18 cellular contexts compared by ENCODE assay signal in the genomic region with DNA sequence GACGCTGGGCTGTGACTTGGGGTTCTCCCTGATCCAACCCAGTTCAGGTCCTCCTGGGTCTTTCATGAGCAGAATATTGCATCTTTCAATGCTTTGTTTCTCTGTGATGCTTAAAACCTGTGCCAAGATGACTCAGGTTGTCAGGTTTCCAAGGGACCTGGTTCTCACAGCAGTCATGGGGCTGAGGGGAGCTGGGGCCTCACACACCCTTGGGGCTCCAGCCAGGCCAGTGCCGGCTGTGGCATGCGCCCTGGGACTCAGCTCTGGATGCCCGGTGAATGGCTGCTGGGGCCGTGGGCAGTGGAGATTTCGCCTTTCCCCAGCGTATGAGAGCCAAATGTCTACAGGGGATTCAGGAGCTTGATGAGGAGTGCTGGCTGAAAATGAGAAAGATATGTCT. TPM values are rescaled to one million over a fixed set of nuclear protein-coding genes. Genes with fewer than 3 reads are reported as not detected.
DNase-seq lines count a peak whose midpoint lies in the region; ATAC-seq and TF ChIP-seq lines count a peak whose summit lies in the region.
"Had no signal": no experiment of that assay in that cellular context is flagged by ENCODE, and none has a peak within 500 bp of the region (broad histone marks: within the 10 kb centered on the region; RNA-seq: fewer than 3 reads in every experiment).

No MANE protein-coding gene starts in this region.

- H3K4ac ChIP-seq in IMR-90 (ENCODE audit: low read depth, low read length): no peak overlapping the region

- no peak overlapping the region for H2BK15ac ChIP-seq in IMR-90 (ENCODE audit: low read depth, low read length)

- H3K4me3 ChIP-seq in breast epithelium (no peak overlapping the region), IMR-90 (ENCODE audit: insufficient read depth, low read depth, low read length) (no peak overlapping the region), mammary epithelial cell (replicated peaks in 1 of 3; ENCODE audit: insufficient read depth in 1 of 3, low read depth in 2 of 3, low read length in 3 of 3) (no peak overlapping the region)

- intact Hi-C loops in MCF 10A (cut with micrococcal nuclease): no loop called here
- intact Hi-C loops in breast epithelium (cut with DNase I; ENCODE audit: low total_unique reads): no loop called here
- intact Hi-C loops in IMR-90 (cut with micrococcal nuclease): no loop called here
- intact Hi-C loops in mammary epithelial cell (cut with micrococcal nuclease): no loop called here

- H3K27me3 ChIP-seq in breast epithelium: no peaks in the 10 kb centered on the region
- H3K27me3 ChIP-seq in IMR-90 (ENCODE audit: control insufficient read depth, insufficient read depth, low read length): peaks cover 62% of the 10 kb centered on the region
- no peaks in the 10 kb centered on the region for H3K27me3 ChIP-seq in mammary epithelial cell (ENCODE audit: insufficient read depth, low read length)
- peaks cover 18% of the 10 kb centered on the region for H3K27me3 ChIP-seq in foreskin keratinocyte

- H3K9ac ChIP-seq in IMR-90 (ENCODE audit: low read depth, low read length) (no peak overlapping the region), mammary epithelial cell (ENCODE audit: insufficient read depth, low read length) (no peak overlapping the region)

- no peak for TF ChIP-seq RAD21 in IMR-90 (IDR thresholded peaks at IDR 0.05; ENCODE audit: low read length)

- no peak overlapping the region for H2BK5ac ChIP-seq in IMR-90 (ENCODE audit: low read depth, low read length, poor library complexity, severe bottlenecking)

- H3K27ac ChIP-seq in breast epithelium (no peak overlapping the region), IMR-90 (ENCODE audit: insufficient read depth, low read length) (no peak overlapping the region), mammary epithelial cell (ENCODE audit: insufficient read depth, low read depth, low read length) (no peak overlapping the region), foreskin keratinocyte (no peak overlapping the region)

- BruUV-seq in MCF 10A (replicated peaks; lab: Mats Ljungman, UMichigan): no TSS peak
- BruUV-seq in IMR-90 (replicated peaks; lab: Mats Ljungman, UMichigan): no TSS peak
- BruUV-seq in mammary epithelial cell (replicated peaks; lab: Mats Ljungman, UMichigan): no TSS peak

- no peak for TF ChIP-seq POLR2A in breast epithelium (IDR thresholded peaks at IDR 0.05)
- TF ChIP-seq POLR2A in IMR-90 (IDR thresholded peaks at IDR 0.05; ENCODE audit: low read depth, low read length): no peak

- no peaks in the 10 kb centered on the region for H3K9me3 ChIP-seq in breast epithelium
- H3K9me3 ChIP-seq in IMR-90 (ENCODE audit: control insufficient read depth, insufficient read depth, low read length): no peaks in the 10 kb centered on the region
- no peaks in the 10 kb centered on the region for H3K9me3 ChIP-seq in mammary epithelial cell (replicated peaks; ENCODE audit: insufficient read depth, low read length)

- H3K36me3 Mint-ChIP-seq in MCF 10A (ENCODE audit: insufficient read depth, unreplicated experiment): no peaks in the 10 kb centered on the region

- no peaks in the 10 kb centered on the region for H3K79me2 ChIP-seq in mammary epithelial cell (ENCODE audit: insufficient read depth, low read length)

- H2AFZ ChIP-seq in IMR-90 (replicated peaks; ENCODE audit: low read length, poor library complexity) (no peak overlapping the region), mammary epithelial cell (ENCODE audit: low read depth, low read length) (no peak overlapping the region)

- no peak overlapping the region for H3K4me2 ChIP-seq in IMR-90 (ENCODE audit: low read depth, low read length)
- H3K4me2 ChIP-seq in mammary epithelial cell (ENCODE audit: insufficient read depth, low read depth, low read length): no peak overlapping the region

- H3K9me1 ChIP-seq in IMR-90 (ENCODE audit: insufficient read depth, low read length): no peaks in the 10 kb centered on the region

- H4K91ac ChIP-seq in IMR-90 (ENCODE audit: insufficient read depth, low read depth, low read length): no peak overlapping the region

- no peak overlapping the region for H3K23ac ChIP-seq in IMR-90 (ENCODE audit: low read depth, low read length)

- H3K56ac ChIP-seq in IMR-90 (ENCODE audit: extremely low read depth, insufficient read depth, low read length): no peak overlapping the region

- H4K8ac ChIP-seq in IMR-90 (ENCODE audit: low read depth in 2 of 2, low read length in 2 of 2): no peak overlapping the region

- H4K20me1 ChIP-seq in IMR-90 (ENCODE audit: insufficient read depth, low read length) (no peaks in the 10 kb centered on the region), mammary epithelial cell (ENCODE audit: insufficient read depth, low read length) (no peaks in the 10 kb centered on the region)

- no peak overlapping the region for H2BK20ac ChIP-seq in IMR-90 (ENCODE audit: low read depth, low read length)

- no peak overlapping the region for H2AK9ac ChIP-seq in IMR-90 (replicated peaks; ENCODE audit: low read depth, low read length, poor library complexity)

- no peak overlapping the region for H3K18ac ChIP-seq in IMR-90 (ENCODE audit: low read depth, low read length)

- 33% methylated on average over 1 of the region's 7 CpGs; no CpG with 5 or more reads in 1 of the 2 experiments for WGBS in IMR-90 (ENCODE audit: extremely low coverage in 2 of 2, insufficient read length in 1 of 2), 2 experiments
- WGBS in mammary epithelial cell (ENCODE audit: low coverage, missing lambda C conversion rate): 19% methylated on average over 7 of the region's 7 CpGs

- peak; percentile 62 for DNase-seq in MCF 10A (ENCODE audit: unreplicated experiment)
- no peak for DNase-seq in breast epithelium (ENCODE audit: low spot score in 2 of 2)
- DNase-seq in IMR-90: peak; percentile 4
- DNase-seq in mammary epithelial cell: peak; percentile 45
- DNase-seq in foreskin keratinocyte: no peak
- no peak for DNase-seq in NCI-H2107 treated with DMSO at 0.1 percent for 48 hours (lab: John Stamatoyannopoulos, UW; ENCODE audit: unreplicated experiment)
- no peak for DNase-seq in GM13976 (ENCODE audit: low spot score)
- DNase-seq in kidney tubule cell (ENCODE audit: low spot score): no peak
- DNase-seq: DND-41; NCI-H1105 treated with DMSO at 0.1 percent for 48 hours; NCI-H187; NCI-H446; NK-92 treated with Interleukin-12 subunit alpha and Interleukin-12 subunit beta, amount 100 ng/mL, for 24 hours; OCI-M1; RPMI8226 had no signal

- no peak overlapping the region for H3K4me3 Mint-ChIP-seq in MCF 10A (ENCODE audit: unreplicated experiment)

- no peak overlapping the region for H3K14ac ChIP-seq in IMR-90 (replicated peaks; ENCODE audit: low read depth, low read length)

- ATAC-seq in IMR-90 (ENCODE audit: low read depth): no peak
- ATAC-seq in foreskin keratinocyte: peak; percentile 59

- no peaks in the 10 kb centered on the region for H3K27me3 Mint-ChIP-seq in MCF 10A (ENCODE audit: insufficient read depth, unreplicated experiment)

- H3K36me3 ChIP-seq in breast epithelium (no peaks in the 10 kb centered on the region), IMR-90 (ENCODE audit: control insufficient read depth, insufficient read depth, low read length) (no peaks in the 10 kb centered on the region), mammary epithelial cell (ENCODE audit: insufficient read depth, low read length) (no peaks in the 10 kb centered on the region)

- no peak overlapping the region for H2AK5ac ChIP-seq in IMR-90 (ENCODE audit: low read depth, low read length)

- H3K4me1 ChIP-seq in breast epithelium (no peaks in the 10 kb centered on the region), IMR-90 (ENCODE audit: control insufficient read depth, insufficient read depth, low read length) (no peaks in the 10 kb centered on the region), mammary epithelial cell (ENCODE audit: insufficient read depth, low read length) (peaks cover 32% of the 10 kb centered on the region), foreskin keratinocyte (peaks cover 13% of the 10 kb centered on the region)

- H4K5ac ChIP-seq in IMR-90 (ENCODE audit: low read depth, low read length): no peak overlapping the region

- POLR2A ChIA-PET in MCF 10A (lab: Yijun Ruan, JAX): interaction anchor here (0.7 to 2.1 kb wide), 4 partner anchors 9 to 13 kb away, joined by 3 to 6 read pairs (median 4); no protein-coding TSS in a partner anchor
- POLR2A ChIA-PET in IMR-90 (lab: Charles Lee; ENCODE audit: unreplicated experiment): no interaction called here

- CTCF ChIA-PET in MCF 10A (lab: Yijun Ruan, JAX) (interaction anchor here (0.7 to 2.0 kb wide), 4 partner anchors 9 to 31 kb away, joined by 3 to 5 read pairs (median 4); no protein-coding TSS in a partner anchor), IMR-90 (lab: Yijun Ruan, JAX) (no interaction called here), mammary epithelial cell (lab: Charles Lee; ENCODE audit: low non-redundant PET) (no interaction called here)

- no peak for TF ChIP-seq CTCF in MCF 10A (IDR thresholded peaks at IDR 0.05; ENCODE audit: unreplicated experiment)
- no peak for TF ChIP-seq CTCF in breast epithelium (IDR thresholded peaks at IDR 0.05)
- TF ChIP-seq CTCF in IMR-90 (conservative IDR thresholded peaks at IDR 0.05; ENCODE audit: low read depth, low read length): no peak
- TF ChIP-seq CTCF in mammary epithelial cell (conservative IDR thresholded peaks at IDR 0.05 in 1 of 2, IDR thresholded peaks at IDR 0.05 in 1 of 2; ENCODE audit: extremely low read depth in 1 of 2, insufficient read depth in 1 of 2, low read depth in 1 of 2, low read length in 2 of 2): no peak
- no peak for TF ChIP-seq CTCF in foreskin keratinocyte (conservative IDR thresholded peaks at IDR 0.05)
- no peak for TF ChIP-seq CTCF in GM13976 (IDR thresholded peaks at IDR 0.05; ENCODE audit: borderline replicate concordance, control extremely low read depth, extremely low read depth, insufficient read depth, missing control alignments)

- in situ Hi-C loops in IMR-90 (cut with MboI; ENCODE audit: low sequenced_read_pairs) (no loop called here), mammary epithelial cell (cut with MboI; ENCODE audit: low sequenced_read_pairs in 2 of 2) (no loop called here), GM13976 (cut with MboI; ENCODE audit: low sequenced_read_pairs, unreplicated experiment) (no loop called here)

- H3K79me1 ChIP-seq in IMR-90 (ENCODE audit: low read depth in 1 of 2, low read length in 2 of 2): no peaks in the 10 kb centered on the region

- H3K9me3 Mint-ChIP-seq in MCF 10A (ENCODE audit: unreplicated experiment): no peaks in the 10 kb centered on the region

- H3K4me1 Mint-ChIP-seq in MCF 10A (ENCODE audit: insufficient read depth, unreplicated experiment): peaks cover 5% of the 10 kb centered on the region

- H3K27ac Mint-ChIP-seq in MCF 10A (ENCODE audit: low read depth, unreplicated experiment): no peak overlapping the region

- dilution Hi-C loops in IMR-90 (cut with HindIII; ENCODE audit: low sequenced_read_pairs, unreplicated experiment): no loop called here
- dilution Hi-C loops in mammary epithelial cell (cut with HindIII; ENCODE audit: low sequenced_read_pairs): no loop called here

- H2BK120ac ChIP-seq in IMR-90 (ENCODE audit: low read depth, low read length): no peak overlapping the region

RNA-seq across cellular contexts. Expression of gene EDAR, which starts 29.6 kb away (rescaled TPM):
- total RNA-seq in MCF 10A (2022) (0.14 and 0.37 TPM in 2 replicates), breast epithelium (under 1 TPM in 1 of 3 donors, not detected in 2; 0.29 TPM), IMR-90 (2012; rRNA removed) (not detected in 2 replicates), mammary epithelial cell (1 to 10 TPM in 1 of 2 donors, under 1 TPM in 1; 0.38 to 2.2 TPM), foreskin keratinocyte (0.03 TPM in 1 of 2 replicates, not detected in the other)
- polyA plus RNA-seq in IMR-90 (2012; rRNA removed) (not detected in 2 replicates), mammary epithelial cell (0.11 TPM), foreskin keratinocyte (0.02 TPM in 1 of 2 replicates, not detected in the other)
- not detected in 2 replicates for polyA plus RNA-seq in IMR-90 (2012; cell fraction: cytosol; rRNA removed)
- not detected in 2 replicates for polyA plus RNA-seq in IMR-90 (2012; cell fraction: nucleus; rRNA removed; ENCODE audit: low replicate concordance)
- polyA minus RNA-seq in mammary epithelial cell: not detected
- total RNA-seq: A172, HT-29 had no signal
- polyA plus RNA-seq: BJ had no signal

Comparison
In these comparisons a context has a peak if more than half of its experiments do, and no peak if none do; other contexts are left out.
1. DNase-seq: peak in MCF 10A (single experiment), IMR-90 (single experiment) and mammary epithelial cell (single experiment); none in breast epithelium (0 of 2), foreskin keratinocyte (0 of 2), NCI-H2107 treated with DMSO at 0.1 percent for 48 hours (single experiment), GM13976 (single experiment) and kidney tubule cell (single experiment).